ENCODE assay signal across 18 cellular contexts in genomic region chr12:25839470-25839869, GRCh38.
DNase-seq lines count a peak whose midpoint lies in the region; ATAC-seq, FAIRE-seq and TF ChIP-seq lines count a peak whose summit lies in the region.
"Had no signal": no experiment of that assay in that cellular context is flagged by ENCODE, and none has a peak within 500 bp of the region (broad histone marks: within the 10 kb centered on the region; RNA-seq: fewer than 3 reads in every experiment).

No MANE protein-coding gene starts in this region.

- no peak for TF ChIP-seq EP300 in K562 (IDR thresholded peaks at IDR 0.05; ENCODE audit: low read length)

- H3K9ac ChIP-seq in K562 (ENCODE audit: insufficient read depth in 1 of 2, low read depth in 2 of 2, low read length in 2 of 2), result no peak overlapping the region
- H3K9ac ChIP-seq: neural progenitor cell had no signal

- DNase-seq in Daoy (ENCODE audit: low read depth) (peak; percentile 52), NCI-H510A (lab: John Stamatoyannopoulos, UW) (peak; percentile 36), K562 (ENCODE audit: extremely low read depth in 1 of 4, low spot score in 3 of 4) (peak in 1 of 4 experiments; percentile 3), kidney epithelial cell (ENCODE audit: low read depth) (peak; percentile 1), anterior cingulate cortex (lab: John Stamatoyannopoulos, UW) (no peak)
- no peak for DNase-seq in activated effector memory CD4-positive, alpha-beta T cell treated with Interleukin-2 at 50 U/mL for 16 hours
- DNase-seq: activated CD8-positive, alpha-beta memory T cell treated with anti-CD3 and anti-CD28 coated beads, Interleukin-2, amount 50 U/mL, for 48 hours; activated naive CD4-positive, alpha-beta T cell treated with anti-CD3 and anti-CD28 coated beads, Interleukin-2, amount 10 ng/mL, durations not matched to agents 7 days and 5 days; DMS79; effector memory CD8-positive, alpha-beta T cell; GOT3; NCI-H2081; stimulated activated CD4-positive, alpha-beta T cell treated with anti-CD3 and anti-CD28 coated beads, Interleukin-2, amount 100 ng/mL, for 48 hours had no signal

- no peaks in the 10 kb centered on the region for H3K9me1 ChIP-seq in K562 (ENCODE audit: control insufficient read depth, insufficient read depth, low read length)

- no peaks in the 10 kb centered on the region for H3K4me1 ChIP-seq in K562 (replicated peaks in 1 of 2; ENCODE audit: control insufficient read depth in 2 of 2, insufficient read depth in 2 of 2, low read length in 2 of 2)
- H3K4me1 ChIP-seq: right atrium auricular region had no signal

- CTCF ChIA-PET in K562 (lab: Yijun Ruan, JAX; ENCODE audit: low intra/inter-chr PET ratio), result no interaction called here

- intact Hi-C loops in K562 (cut with micrococcal nuclease), result no loop called here

- H2AFZ ChIP-seq in K562 (ENCODE audit: low read depth, low read length), result no peak overlapping the region
- H2AFZ ChIP-seq: neural progenitor cell had no signal

- H3K27ac ChIP-seq in K562 (ENCODE audit: extremely low read depth, low read depth, low read length), result no peak overlapping the region
- H3K27ac ChIP-seq: cardiac muscle cell, neural progenitor cell, right atrium auricular region had no signal

- H3K4me3 ChIP-seq in K562 (no peak overlapping the region), kidney epithelial cell (ENCODE audit: low read depth, low read length) (no peak overlapping the region)
- H3K4me3 ChIP-seq: cardiac muscle cell, neural progenitor cell, right atrium auricular region had no signal

- no peak overlapping the region for H3K4me2 ChIP-seq in K562 (ENCODE audit: insufficient read depth, low read length)
- H3K4me2 ChIP-seq: neural progenitor cell had no signal

- H3K36me3 ChIP-seq in K562 (ENCODE audit: control insufficient read depth, insufficient read depth, low read length), result no peaks in the 10 kb centered on the region
- H3K36me3 ChIP-seq in kidney epithelial cell (ENCODE audit: control insufficient read depth, insufficient read depth, low read length), result no peaks in the 10 kb centered on the region
- H3K36me3 ChIP-seq: cardiac muscle cell, neural progenitor cell, right atrium auricular region had no signal

- POLR2A ChIA-PET in K562 (lab: Yijun Ruan, JAX), result no interaction called here

- no peak for TF ChIP-seq POLR2A in K562 (conservative IDR thresholded peaks at IDR 0.05)

- FAIRE-seq in K562 (lab: Jason Lieb, UNC), result no peak

- no peaks in the 10 kb centered on the region for H3K79me2 ChIP-seq in K562 (ENCODE audit: control insufficient read depth, insufficient read depth, low read length)

- no peak for TF ChIP-seq CTCF in K562 (IDR thresholded peaks at IDR 0.05 in 2 of 3, conservative IDR thresholded peaks at IDR 0.05 in 1 of 3; ENCODE audit: insufficient read depth in 2 of 3, low read depth in 1 of 3, low read length in 3 of 3)
- TF ChIP-seq CTCF in kidney epithelial cell (IDR thresholded peaks at IDR 0.05; ENCODE audit: insufficient read depth, low read length, poor library complexity, severe bottlenecking), result no peak

- TF ChIP-seq RAD21 in K562 (CRISPR knock-in tag; conservative IDR thresholded peaks at IDR 0.05 in 1 of 2, IDR thresholded peaks at IDR 0.05 in 1 of 2), result no peak

- WGBS in K562 (ENCODE audit: insufficient coverage, low coverage, missing lambda C conversion rate), result 0% methylated on average over 2 of the region's 2 CpGs

- in situ Hi-C loops in K562 (cut with MboI), result no loop called here

- BruUV-seq in K562 (replicated peaks; lab: Mats Ljungman, UMichigan), result no TSS peak

- ATAC-seq in K562 (no peak), HG03565 (IDR thresholded peaks at IDR 0.05; ENCODE audit: unreplicated experiment) (no peak), HG02763 (IDR thresholded peaks at IDR 0.05; ENCODE audit: unreplicated experiment) (no peak)
- ATAC-seq: effector memory CD8-positive, alpha-beta T cell had no signal

- no peaks in the 10 kb centered on the region for H4K20me1 ChIP-seq in K562 (replicated peaks; ENCODE audit: control insufficient read depth, insufficient read depth, low read length)

- peaks cover 0 to 2% of the 10 kb centered on the region in 2 experiments; a peak in 1 of 5 replicates for H3K27me3 ChIP-seq in K562 (ENCODE audit: control insufficient read depth in 2 of 2, insufficient read depth in 2 of 2, low read length in 2 of 2)
- no peaks in the 10 kb centered on the region for H3K27me3 ChIP-seq in kidney epithelial cell (ENCODE audit: control insufficient read depth, insufficient read depth, low read length)
- H3K27me3 ChIP-seq: cardiac muscle cell, neural progenitor cell, right atrium auricular region had no signal

- no peaks in the 10 kb centered on the region for H3K9me3 ChIP-seq in K562 (replicated peaks; ENCODE audit: control insufficient read depth, insufficient read depth, low read depth, low read length)
- H3K9me3 ChIP-seq: right atrium auricular region had no signal

TF ChIP-seq in K562, 482 proteins besides CTCF, POLR2A, EP300 and RAD21 (continues in another document):
- TF ChIP-seq, protein P1, sequence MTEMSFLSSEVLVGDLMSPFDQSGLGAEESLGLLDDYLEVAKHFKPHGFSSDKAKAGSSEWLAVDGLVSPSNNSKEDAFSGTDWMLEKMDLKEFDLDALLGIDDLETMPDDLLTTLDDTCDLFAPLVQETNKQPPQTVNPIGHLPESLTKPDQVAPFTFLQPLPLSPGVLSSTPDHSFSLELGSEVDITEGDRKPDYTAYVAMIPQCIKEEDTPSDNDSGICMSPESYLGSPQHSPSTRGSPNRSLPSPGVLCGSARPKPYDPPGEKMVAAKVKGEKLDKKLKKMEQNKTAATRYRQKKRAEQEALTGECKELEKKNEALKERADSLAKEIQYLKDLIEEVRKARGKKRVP (CRISPR knock-in tag; IDR thresholded peaks at IDR 0.05), result no peak
- TF ChIP-seq ZNF311 (CRISPR knock-in tag; IDR thresholded peaks at IDR 0.05) (no peak), ZFP36 (IDR thresholded peaks at IDR 0.05; ENCODE audit: low read depth, low read length, partially characterized antibody) (no peak), MEIS2 (IDR thresholded peaks at IDR 0.05; ENCODE audit: partially characterized antibody) (peak; percentile 15), ZBTB49 (CRISPR knock-in tag; IDR thresholded peaks at IDR 0.05; ENCODE audit: borderline replicate concordance) (no peak), JUND (IDR thresholded peaks at IDR 0.05; ENCODE audit: borderline replicate concordance, low read depth, low read length) (peak; percentile 24; the same call in 1 of the 2 replicates), JUND (tag; IDR thresholded peaks at IDR 0.05; ENCODE audit: borderline replicate concordance, low read depth, low read length) (0 out of 3 replicates have a peak, but pooled peaks have one; percentile 26), FOXP4 (CRISPR knock-in tag; IDR thresholded peaks at IDR 0.05; ENCODE audit: borderline replicate concordance) (no peak)
- TF ChIP-seq, protein P2, sequence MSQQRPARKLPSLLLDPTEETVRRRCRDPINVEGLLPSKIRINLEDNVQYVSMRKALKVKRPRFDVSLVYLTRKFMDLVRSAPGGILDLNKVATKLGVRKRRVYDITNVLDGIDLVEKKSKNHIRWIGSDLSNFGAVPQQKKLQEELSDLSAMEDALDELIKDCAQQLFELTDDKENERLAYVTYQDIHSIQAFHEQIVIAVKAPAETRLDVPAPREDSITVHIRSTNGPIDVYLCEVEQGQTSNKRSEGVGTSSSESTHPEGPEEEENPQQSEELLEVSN (IDR thresholded peaks at IDR 0.05; ENCODE audit: borderline replicate concordance in 1 of 2, extremely low read depth in 1 of 2, insufficient read depth in 1 of 2, insufficient read length in 1 of 2, low read depth in 1 of 2, low read length in 1 of 2, poor library complexity in 1 of 2, severe bottlenecking in 1 of 2), result no peak
- TF ChIP-seq, protein P3, sequence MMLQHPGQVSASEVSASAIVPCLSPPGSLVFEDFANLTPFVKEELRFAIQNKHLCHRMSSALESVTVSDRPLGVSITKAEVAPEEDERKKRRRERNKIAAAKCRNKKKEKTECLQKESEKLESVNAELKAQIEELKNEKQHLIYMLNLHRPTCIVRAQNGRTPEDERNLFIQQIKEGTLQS (IDR thresholded peaks at IDR 0.05), result peak; percentile 62
- TF ChIP-seq, protein P3 (CRISPR knock-in tag; conservative IDR thresholded peaks at IDR 0.05), result no peak

Comparison
In these comparisons a context has a peak if more than half of its experiments do, and no peak if none do; other contexts are left out.
1. DNase-seq: peak in Daoy (single experiment), NCI-H510A (single experiment) and kidney epithelial cell (single experiment); none in anterior cingulate cortex (0 of 58) and activated effector memory CD4-positive, alpha-beta T cell treated with Interleukin-2 at 50 U/mL for 16 hours (single experiment).